Comparison of ENCODE assay signal across 1 cellular context in genomic region chr20:24235224-24235735, GRCh38.
TF ChIP-seq lines count a peak whose summit lies in the region.

No MANE protein-coding gene starts in this region.

TF ChIP-seq in H1, 55 proteins besides CTCF, POLR2A, EP300 and RAD21:
- TF ChIP-seq TAF7 (optimal IDR thresholded peaks at IDR 0.05; ENCODE audit: borderline replicate concordance, low read depth, low read length) (no peak), POU5F1 (IDR thresholded peaks at IDR 0.05; ENCODE audit: low read depth, low read length) (no peak), SAP30 (IDR thresholded peaks at IDR 0.05; ENCODE audit: insufficient read depth, insufficient replicate concordance, low read length) (no peak), EGR1 (IDR thresholded peaks at IDR 0.05; ENCODE audit: borderline replicate concordance, low read depth, low read length) (no peak), HDAC6 (IDR thresholded peaks at IDR 0.05; ENCODE audit: low read depth, low read length) (no peak), TBP (IDR thresholded peaks at IDR 0.05; ENCODE audit: low read depth, low read length) (no peak), GABPA (IDR thresholded peaks at IDR 0.05; ENCODE audit: borderline replicate concordance, insufficient read depth, low read length) (no peak), TAF1 (IDR thresholded peaks at IDR 0.05; ENCODE audit: low read depth, low read length) (no peak), EZH2 (IDR thresholded peaks at IDR 0.05; ENCODE audit: low read depth, low read length, severe bottlenecking) (no peak), CTBP2 (IDR thresholded peaks at IDR 0.05; ENCODE audit: borderline replicate concordance, insufficient read depth, insufficient read length, low read length) (no peak), SIN3A (conservative IDR thresholded peaks at IDR 0.05 in 1 of 2, IDR thresholded peaks at IDR 0.05 in 1 of 2; ENCODE audit: low read depth in 1 of 2, low read length in 2 of 2) (no peak), USF2 (IDR thresholded peaks at IDR 0.05; ENCODE audit: low read length) (no peak), ATF3 (IDR thresholded peaks at IDR 0.05; ENCODE audit: insufficient read depth, low read depth, low read length) (no peak), BRCA1 (IDR thresholded peaks at IDR 0.05; ENCODE audit: low read depth, low read length) (no peak), GTF2F1 (IDR thresholded peaks at IDR 0.05; ENCODE audit: borderline replicate concordance, low read depth, low read length) (no peak), POLR2AphosphoS5 (IDR thresholded peaks at IDR 0.05; ENCODE audit: low read depth, low read length) (no peak), PHF8 (conservative IDR thresholded peaks at IDR 0.05; ENCODE audit: low read depth, low read length) (no peak)
